20 cellular contexts compared by ENCODE assay signal in the genomic region with DNA sequence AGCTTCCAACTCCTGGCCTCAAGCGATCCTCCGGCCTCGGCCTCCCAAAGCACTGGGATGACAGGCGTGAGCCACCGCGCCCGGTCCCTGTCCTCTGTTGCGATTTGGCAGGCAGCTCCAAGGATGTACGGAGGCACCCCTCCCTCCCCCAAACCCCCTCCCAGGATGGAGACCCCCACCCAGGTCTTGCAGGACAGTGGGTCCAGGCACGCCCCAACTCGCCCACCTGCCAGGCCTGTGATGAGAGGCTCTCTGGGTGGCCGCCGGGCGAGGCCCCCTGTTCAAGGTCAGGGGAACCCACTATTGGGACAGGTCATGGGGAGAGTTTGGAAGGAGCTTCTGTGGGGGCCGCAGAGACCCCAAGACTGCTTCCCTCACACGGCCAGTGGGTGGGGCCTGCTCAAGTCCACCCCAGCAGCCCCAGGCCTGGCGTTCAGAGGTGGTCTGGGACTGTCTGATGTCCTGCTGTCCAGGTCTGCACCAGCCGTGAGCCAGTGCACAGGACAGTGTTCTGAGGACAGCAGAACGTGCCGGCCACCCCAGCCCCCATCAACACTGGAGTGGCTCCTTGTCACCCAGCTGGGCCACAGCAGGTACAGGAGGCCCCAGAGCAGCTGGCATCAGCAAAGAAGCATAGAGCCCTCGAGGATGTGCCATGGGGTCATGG. TPM values are rescaled to one million over a fixed set of nuclear protein-coding genes. Genes with fewer than 3 reads are reported as not detected.
DNase-seq lines count a peak whose midpoint lies in the region; ATAC-seq, FAIRE-seq and TF ChIP-seq lines count a peak whose summit lies in the region.
"Had no signal": no experiment of that assay in that cellular context is flagged by ENCODE, and none has a peak within 500 bp of the region (broad histone marks: within the 10 kb centered on the region; RNA-seq: fewer than 3 reads in every experiment).

No MANE protein-coding gene starts in this region.

- no peaks in the 10 kb centered on the region for H3K9me3 Mint-ChIP-seq in activated CD4-positive, alpha-beta memory T cell treated with anti-CD3 and anti-CD28 coated beads for 36 hours
- no peaks in the 10 kb centered on the region for H3K9me3 Mint-ChIP-seq in activated CD4-positive, alpha-beta memory T cell treated with anti-CD3 and anti-CD28 coated beads, Interleukin-2, amount 10 ng/mL, durations not matched to agents 7 days and 5 days
- H3K9me3 Mint-ChIP-seq: activated naive CD4-positive, alpha-beta T cell treated with anti-CD3 and anti-CD28 coated beads, Interleukin-2, amount 10 ng/mL, durations not matched to agents 7 days and 5 days had no signal

- H2AK5ac ChIP-seq in H1 (ENCODE audit: low read depth, low read length), result no peak overlapping the region

- H4K91ac ChIP-seq in H1 (replicated peaks; ENCODE audit: insufficient read length, low read length), result no peak overlapping the region

- no peak overlapping the region for H3K9ac ChIP-seq in H1 (replicated peaks in 1 of 4; ENCODE audit: extremely low read depth in 1 of 4, low read depth in 3 of 4, low read length in 3 of 4)

- H2BK12ac ChIP-seq in H1 (ENCODE audit: low read depth, low read length), result peak overlapping the region; percentile 17; the same call in 1 of the 2 replicates

- no peak overlapping the region for H2AFZ ChIP-seq in PC-9
- H2AFZ ChIP-seq in H1 (ENCODE audit: low read length), result no peak overlapping the region

- H3K4me2 ChIP-seq in PC-9 (0 out of 2 replicates have a peak overlapping the region, but pooled peaks have one; percentile 97), H1 (ENCODE audit: insufficient read depth in 1 of 2, low read depth in 2 of 2, low read length in 2 of 2) (no peak overlapping the region)
- H3K4me2 ChIP-seq: A549 had no signal

- H3K27ac ChIP-seq in PC-9 (no peak overlapping the region), H1 (ENCODE audit: low read depth, low read length) (no peak overlapping the region), spleen (no peak overlapping the region)
- H3K27ac ChIP-seq: A549, brain microvascular endothelial cell had no signal

- H4K5ac ChIP-seq in H1 (ENCODE audit: insufficient read length, low read depth, low read length), result no peak overlapping the region

- H3K4me3 Mint-ChIP-seq in activated CD4-positive, alpha-beta memory T cell treated with anti-CD3 and anti-CD28 coated beads for 36 hours, result peak overlapping the region; percentile 46
- H3K4me3 Mint-ChIP-seq in activated CD4-positive, alpha-beta memory T cell treated with anti-CD3 and anti-CD28 coated beads, Interleukin-2, amount 10 ng/mL, durations not matched to agents 7 days and 5 days, result no peak overlapping the region

- H3K27me3 ChIP-seq in PC-9 (ENCODE audit: insufficient read depth, low read depth) (no peaks in the 10 kb centered on the region), H1 (replicated peaks in 1 of 4; ENCODE audit: control insufficient read depth in 3 of 4, extremely low read depth in 1 of 4, insufficient read depth in 3 of 4, low read length in 3 of 4) (peaks cover 2 to 26% (median 19%) of the 10 kb centered on the region in 4 experiments; a peak in 6 of 7 replicates), spleen (replicated peaks in 1 of 7) (peaks cover 0 to 50% (median 22%) of the 10 kb centered on the region in 7 donors)
- H3K27me3 ChIP-seq: Peyer's patch had no signal

- peaks cover 4% of the 10 kb centered on the region; the same call in 1 of the 2 replicates for H3K23me2 ChIP-seq in H1 (ENCODE audit: low read depth, low read length)

- H2BK5ac ChIP-seq in H1 (ENCODE audit: low read depth, low read length), result peak overlapping the region; percentile 44; the same call in 1 of the 2 replicates

- H3K4me3 ChIP-seq in PC-9 (no peak overlapping the region), H1 (ENCODE audit: extremely low read depth in 1 of 4, insufficient read depth in 2 of 4, low read depth in 3 of 4, low read length in 4 of 4) (no peak overlapping the region), spleen (no peak overlapping the region)
- H3K4me3 ChIP-seq: A549 had no signal

- H3K36me3 ChIP-seq in PC-9 (ENCODE audit: low read depth) (no peaks in the 10 kb centered on the region), H1 (ENCODE audit: control insufficient read depth in 2 of 4, insufficient read depth in 4 of 4, low read length in 3 of 4) (no peaks in the 10 kb centered on the region), spleen (peaks cover 0 to 12% (median 0%) of the 10 kb centered on the region in 6 donors)
- H3K36me3 ChIP-seq: brain microvascular endothelial cell had no signal

- no peak overlapping the region for H2BK15ac ChIP-seq in H1 (ENCODE audit: low read length)

- no peak overlapping the region for H3K14ac ChIP-seq in H1 (ENCODE audit: insufficient read length)

- no peak overlapping the region for H3K56ac ChIP-seq in H1 (replicated peaks; ENCODE audit: insufficient read length, low read depth, low read length)

- DNase-seq in activated CD4-positive, alpha-beta memory T cell treated with anti-CD3 and anti-CD28 coated beads for 36 hours, result no peak
- DNase-seq in activated CD4-positive, alpha-beta memory T cell treated with anti-CD3 and anti-CD28 coated beads, Interleukin-2, amount 10 ng/mL, durations not matched to agents 7 days and 5 days, result no peak
- DNase-seq in PC-9, result no peak
- DNase-seq in H1 (ENCODE audit: low read depth in 1 of 2, low spot score in 2 of 2), result no peak
- DNase-seq in spleen, result peak; percentile 77
- DNase-seq in foreskin melanocyte, result no peak
- no peak for DNase-seq in NCI-H345 treated with DMSO at 0.1 percent for 48 hours (lab: John Stamatoyannopoulos, UW; ENCODE audit: unreplicated experiment)
- DNase-seq: activated CD8-positive, alpha-beta memory T cell treated with anti-CD3 and anti-CD28 coated beads for 24 hours; activated naive CD4-positive, alpha-beta T cell treated with anti-CD3 and anti-CD28 coated beads, Interleukin-2, amount 10 ng/mL, durations not matched to agents 7 days and 5 days; brain microvascular endothelial cell; effector CD4-positive, alpha-beta T cell; hippocampal formation; KG1; NCI-H1092 treated with DMSO at 0.1 percent for 48 hours; NCI-H2107; NCI-H748 treated with DMSO at 0.1 percent for 48 hours had no signal

- H3K4ac ChIP-seq in H1 (replicated peaks; ENCODE audit: insufficient read length, low read depth, low read length), result no peak overlapping the region

- TF ChIP-seq POLR2A in H1 (IDR thresholded peaks at IDR 0.05; ENCODE audit: control extremely low read depth in 1 of 2, low read depth in 2 of 2, low read length in 2 of 2) (no peak), spleen (IDR thresholded peaks at IDR 0.05) (no peak)

- H3K9me3 ChIP-seq in PC-9 (ENCODE audit: insufficient read depth, low read depth), result no peaks in the 10 kb centered on the region
- H3K9me3 ChIP-seq in H1 (ENCODE audit: insufficient read depth in 2 of 2, low read depth in 1 of 2, low read length in 1 of 2), result peaks cover 0 to 3% of the 10 kb centered on the region in 2 experiments; a peak in 1 of 4 replicates
- H3K9me3 ChIP-seq in spleen, result no peaks in the 10 kb centered on the region
- H3K9me3 ChIP-seq: A549, Peyer's patch had no signal

- no TSS peak for BruUV-seq in PC-9 (replicated peaks; lab: Mats Ljungman, UMichigan)

- FAIRE-seq in H1 (lab: Jason Lieb, UNC), result no peak
- FAIRE-seq: A549 had no signal

- no peak overlapping the region for H2BK20ac ChIP-seq in H1 (ENCODE audit: low read length)

- TF ChIP-seq EP300 in H1 (IDR thresholded peaks at IDR 0.05; ENCODE audit: borderline replicate concordance in 1 of 2, low read depth in 2 of 2, low read length in 2 of 2), result no peak

- POLR2A ChIA-PET in activated CD4-positive, alpha-beta memory T cell treated with anti-CD3 and anti-CD28 coated beads for 36 hours (lab: Charles Lee), result no interaction called here
- POLR2A ChIA-PET in activated CD4-positive, alpha-beta memory T cell treated with anti-CD3 and anti-CD28 coated beads, Interleukin-2, amount 10 ng/mL, durations not matched to agents 7 days and 5 days (lab: Charles Lee), result interaction anchor here (1.0 to 3.1 kb wide), 2 partner anchors 23 to 29 kb away, joined by 4 to 14 read pairs; partner anchors contain the start of gene COX19
- POLR2A ChIA-PET in PC-9 (lab: Charles Lee; ENCODE audit: unreplicated experiment), result no interaction called here
- POLR2A ChIA-PET in H1 (lab: Charles Lee; ENCODE audit: partially characterized antibody), result interaction anchor here (1.1 to 1.4 kb wide), 3 partner anchors 23 to 55 kb away, joined by 3 read pairs; partner anchors contain the start of gene COX19

- H3K79me1 ChIP-seq in H1 (ENCODE audit: low read depth, low read length), result no peaks in the 10 kb centered on the region

- intact Hi-C loops in activated CD4-positive, alpha-beta memory T cell treated with anti-CD3 and anti-CD28 coated beads for 36 hours (cut with micrococcal nuclease), result no loop called here
- intact Hi-C loops in PC-9 (cut with micrococcal nuclease; ENCODE audit: unreplicated experiment), result no loop called here
- intact Hi-C loops in spleen (cut with DNase I; ENCODE audit: low total_unique reads), result loop anchor here (10.0 kb wide), 1 partner anchor 47 kb away; no protein-coding TSS in a partner anchor

- TF ChIP-seq RAD21 in H1 (IDR thresholded peaks at IDR 0.05 in 1 of 2, conservative IDR thresholded peaks at IDR 0.05 in 1 of 2; ENCODE audit: low read depth in 2 of 2, low read length in 2 of 2), result no peak

- H3K4me1 ChIP-seq in PC-9 (replicated peaks; ENCODE audit: insufficient read depth), result peaks cover 54% of the 10 kb centered on the region
- peaks cover 0 to 13% (median 7%) of the 10 kb centered on the region in 4 experiments; a peak in 5 of 7 replicates for H3K4me1 ChIP-seq in H1 (replicated peaks in 1 of 4; ENCODE audit: control insufficient read depth in 3 of 4, insufficient read depth in 4 of 4, low read length in 3 of 4)
- peaks cover 6 to 59% (median 33%) of the 10 kb centered on the region in 6 donors for H3K4me1 ChIP-seq in spleen

- peaks cover 9% of the 10 kb centered on the region; the same call in 1 of the 2 replicates for H4K20me1 ChIP-seq in PC-9 (ENCODE audit: insufficient read depth)
- no peaks in the 10 kb centered on the region for H4K20me1 ChIP-seq in H1 (replicated peaks in 1 of 2; ENCODE audit: control insufficient read depth in 1 of 2, insufficient read depth in 2 of 2, low read length in 2 of 2)

- CTCF ChIA-PET in activated CD4-positive, alpha-beta memory T cell treated with anti-CD3 and anti-CD28 coated beads for 36 hours (lab: Charles Lee), result interaction anchor here (1.6 to 5.6 kb wide), 2 partner anchors 41 to 43 kb away, joined by 3 to 54 read pairs; no protein-coding TSS in a partner anchor
- CTCF ChIA-PET in activated CD4-positive, alpha-beta memory T cell treated with anti-CD3 and anti-CD28 coated beads, Interleukin-2, amount 10 ng/mL, durations not matched to agents 7 days and 5 days (lab: Charles Lee), result interaction anchor here (0.7 kb wide), 1 partner anchor 39 kb away, joined by 9 read pairs; no protein-coding TSS in a partner anchor
- CTCF ChIA-PET in PC-9 (lab: Charles Lee), result interaction anchor here (0.6 kb wide), 1 partner anchor 22 kb away, joined by 6 read pairs; no protein-coding TSS in a partner anchor
- CTCF ChIA-PET in H1 (lab: Charles Lee; ENCODE audit: partially characterized antibody), result interaction anchor here (0.8 to 1.9 kb wide), 14 partner anchors 8 to 231 kb away, joined by 3 to 12 read pairs (median 4); no protein-coding TSS in a partner anchor

- TF ChIP-seq CTCF in PC-9 (conservative IDR thresholded peaks at IDR 0.05) (no peak), H1 (IDR thresholded peaks at IDR 0.05; ENCODE audit: control extremely low read depth in 1 of 3, insufficient read depth in 1 of 3, low read depth in 1 of 3, low read length in 3 of 3) (no peak), spleen (IDR thresholded peaks at IDR 0.05 in 8 of 11, conservative IDR thresholded peaks at IDR 0.05 in 3 of 11) (no peak)

- H3K27me3 Mint-ChIP-seq in activated CD4-positive, alpha-beta memory T cell treated with anti-CD3 and anti-CD28 coated beads for 36 hours, result peaks cover 5% of the 10 kb centered on the region
- peaks cover 17% of the 10 kb centered on the region for H3K27me3 Mint-ChIP-seq in activated CD4-positive, alpha-beta memory T cell treated with anti-CD3 and anti-CD28 coated beads, Interleukin-2, amount 10 ng/mL, durations not matched to agents 7 days and 5 days

- H3K18ac ChIP-seq in H1 (ENCODE audit: extremely low read depth, low read length), result no peak overlapping the region

- peaks cover 42% of the 10 kb centered on the region for H3K79me2 ChIP-seq in PC-9 (ENCODE audit: low read depth)
- no peaks in the 10 kb centered on the region for H3K79me2 ChIP-seq in H1 (ENCODE audit: control insufficient read depth in 1 of 2, insufficient read depth in 2 of 2, low read length in 2 of 2)

- WGBS in H1 (ENCODE audit: extremely low coverage in 1 of 2, insufficient coverage in 1 of 2, insufficient read length in 1 of 2, insufficient replicate concordance in 2 of 2, low coverage in 1 of 2, low lambda C conversion rate in 2 of 2, missing lambda C conversion rate in 1 of 2), 2 experiments, result 94% methylated on average over 12 of the region's 21 CpGs; no CpG with 5 or more reads in 1 of the 2 experiments
- WGBS in spleen, 5 donors, result 87 to 94% (median 93%) methylated on average over 6 to 21 of the region's 21 CpGs

- H3K4me1 Mint-ChIP-seq in activated CD4-positive, alpha-beta memory T cell treated with anti-CD3 and anti-CD28 coated beads for 36 hours (ENCODE audit: low read depth), result peaks cover 7% of the 10 kb centered on the region
- peaks cover 13% of the 10 kb centered on the region for H3K4me1 Mint-ChIP-seq in activated CD4-positive, alpha-beta memory T cell treated with anti-CD3 and anti-CD28 coated beads, Interleukin-2, amount 10 ng/mL, durations not matched to agents 7 days and 5 days

- H3K23ac ChIP-seq in H1 (ENCODE audit: insufficient read length), result no peak overlapping the region

- no peaks in the 10 kb centered on the region for H3K9me2 ChIP-seq in PC-9 (ENCODE audit: insufficient read depth)

- no peak overlapping the region for H2BK120ac ChIP-seq in H1 (replicated peaks; ENCODE audit: low read depth, low read length)

- ATAC-seq in GM18907 (IDR thresholded peaks at IDR 0.05; ENCODE audit: unreplicated experiment), result no peak

- H3K36me3 Mint-ChIP-seq in activated CD4-positive, alpha-beta memory T cell treated with anti-CD3 and anti-CD28 coated beads for 36 hours, result no peaks in the 10 kb centered on the region
- H3K36me3 Mint-ChIP-seq in activated CD4-positive, alpha-beta memory T cell treated with anti-CD3 and anti-CD28 coated beads, Interleukin-2, amount 10 ng/mL, durations not matched to agents 7 days and 5 days (ENCODE audit: low read depth), result no peaks in the 10 kb centered on the region
- H3K36me3 Mint-ChIP-seq: activated naive CD4-positive, alpha-beta T cell treated with anti-CD3 and anti-CD28 coated beads, Interleukin-2, amount 10 ng/mL, durations not matched to agents 7 days and 5 days had no signal

- H3K27ac Mint-ChIP-seq in activated CD4-positive, alpha-beta memory T cell treated with anti-CD3 and anti-CD28 coated beads for 36 hours, result no peak overlapping the region
- H3K27ac Mint-ChIP-seq in activated CD4-positive, alpha-beta memory T cell treated with anti-CD3 and anti-CD28 coated beads, Interleukin-2, amount 10 ng/mL, durations not matched to agents 7 days and 5 days, result no peak overlapping the region
- H3K27ac Mint-ChIP-seq: activated naive CD4-positive, alpha-beta T cell treated with anti-CD3 and anti-CD28 coated beads, Interleukin-2, amount 10 ng/mL, durations not matched to agents 7 days and 5 days had no signal

- H4K8ac ChIP-seq in H1 (ENCODE audit: extremely low read depth, insufficient read depth, low read length), result no peak overlapping the region

- peaks cover 38% of the 10 kb centered on the region for H3F3A ChIP-seq in PC-9 (ENCODE audit: insufficient read depth, low read depth)

RNA-seq across cellular contexts. Expression of gene ADAP1, which starts 2.5 kb away (rescaled TPM):
- total RNA-seq in activated CD4-positive, alpha-beta memory T cell treated with anti-CD3 and anti-CD28 coated beads for 36 hours, result 10 to 100 TPM; 14.1 to 16.1 TPM
- 10 to 100 TPM; 11.1 to 13.0 TPM for total RNA-seq in activated CD4-positive, alpha-beta memory T cell treated with anti-CD3 and anti-CD28 coated beads, Interleukin-2, amount 10 ng/mL, durations not matched to agents 7 days and 5 days
- total RNA-seq in PC-9 (2021), result 73.9 and 102 TPM in 2 replicates
- 5.4 and 5.8 TPM in 2 replicates for total RNA-seq in H1 (2021; fragmentation: NEBNext Ultra II Directional; extraction: Animal tissue kit (Norgen Biotek cat#: 25700))
- 6.1 and 8.1 TPM in 2 replicates for polyA plus RNA-seq in H1 (2011; rRNA removed)
- polyA plus RNA-seq in H1 (2011; cell fraction: cytosol; rRNA removed), result 7.0 TPM
- 14.6 TPM for polyA plus RNA-seq in H1 (2011; cell fraction: nucleus; rRNA removed)
- 6.7 to 9.5 TPM (median 9.3 TPM) in 4 replicates for polyA plus RNA-seq in H1 (2012, experiment 1 of 2)
- 10.2 TPM for polyA plus RNA-seq in H1 (2012, experiment 2 of 2)
- polyA plus RNA-seq in H1 (2013, experiment 1 of 2), result 5.6 TPM
- polyA plus RNA-seq in H1 (2013, experiment 2 of 2), result 4.6 TPM
- 4.6 and 6.6 TPM in 2 replicates for polyA minus RNA-seq in H1 (2011; rRNA and poly(A)+ RNA removed)
- polyA minus RNA-seq in H1 (2011; cell fraction: cytosol; rRNA and poly(A)+ RNA removed), result 6.6 TPM
- 6.3 TPM for polyA minus RNA-seq in H1 (2011; cell fraction: nucleus; rRNA and poly(A)+ RNA removed)
- 10 to 100 TPM; 18.1 to 35.4 (median 25.7) TPM for total RNA-seq in spleen
- polyA plus RNA-seq in spleen, result 10 to 100 TPM in 2 of 3 donors, 1 to 10 TPM in 1; 8.7 to 38.6 (median 12.8) TPM

RNA-seq across cellular contexts. Expression of gene COX19, which starts 23.3 kb away (rescaled TPM):
- 10 to 100 TPM; 14.1 to 15.6 TPM for total RNA-seq in activated CD4-positive, alpha-beta memory T cell treated with anti-CD3 and anti-CD28 coated beads for 36 hours
- total RNA-seq in activated CD4-positive, alpha-beta memory T cell treated with anti-CD3 and anti-CD28 coated beads, Interleukin-2, amount 10 ng/mL, durations not matched to agents 7 days and 5 days, result 10 to 100 TPM; 17.4 to 18.2 TPM
- total RNA-seq in PC-9 (2021) (28.9 and 29.3 TPM in 2 replicates), spleen (10 to 100 TPM; 12.4 to 29.1 (median 18.9) TPM)
- total RNA-seq in H1 (2021; fragmentation: NEBNext Ultra II Directional; extraction: Animal tissue kit (Norgen Biotek cat#: 25700)), result 7.9 and 9.0 TPM in 2 replicates
- polyA plus RNA-seq in H1 (2011; rRNA removed) (3.9 and 5.8 TPM in 2 replicates), spleen (1 to 10 TPM; 7.1 to 8.9 (median 7.2) TPM)
- polyA plus RNA-seq in H1 (2011; cell fraction: cytosol; rRNA removed), result 5.7 TPM
- 8.0 TPM for polyA plus RNA-seq in H1 (2011; cell fraction: nucleus; rRNA removed)
- polyA plus RNA-seq in H1 (2012, experiment 1 of 2), result 5.4 to 7.9 TPM (median 6.1 TPM) in 4 replicates
- polyA plus RNA-seq in H1 (2012, experiment 2 of 2), result 3.6 TPM
- 7.3 TPM for polyA plus RNA-seq in H1 (2013, experiment 1 of 2)
- polyA plus RNA-seq in H1 (2013, experiment 2 of 2), result 7.1 TPM
- 4.2 and 7.6 TPM in 2 replicates for polyA minus RNA-seq in H1 (2011; rRNA and poly(A)+ RNA removed)
- polyA minus RNA-seq in H1 (2011; cell fraction: cytosol; rRNA and poly(A)+ RNA removed), result 3.3 TPM
- 13.6 TPM for polyA minus RNA-seq in H1 (2011; cell fraction: nucleus; rRNA and poly(A)+ RNA removed)

RNA-seq across cellular contexts. Expression of gene CYP2W1, which starts 31.0 kb away (rescaled TPM):
- total RNA-seq in activated CD4-positive, alpha-beta memory T cell treated with anti-CD3 and anti-CD28 coated beads for 36 hours, result not detected
- total RNA-seq in activated CD4-positive, alpha-beta memory T cell treated with anti-CD3 and anti-CD28 coated beads, Interleukin-2, amount 10 ng/mL, durations not matched to agents 7 days and 5 days, result not detected
- total RNA-seq in PC-9 (2021) (0.63 TPM in 1 of 2 replicates, not detected in the other), spleen (1 to 10 TPM in 1 of 7 donors, under 1 TPM in 4, not detected in 2; 0.13 to 1.2 (median 0.51) TPM)
- total RNA-seq in H1 (2021; fragmentation: NEBNext Ultra II Directional; extraction: Animal tissue kit (Norgen Biotek cat#: 25700)), result not detected in 2 replicates
- polyA plus RNA-seq in H1 (2011; rRNA removed) (0.05 TPM in 1 of 2 replicates, not detected in the other), spleen (under 1 TPM; 0.05 to 0.80 (median 0.28) TPM)
- 0.04 TPM for polyA plus RNA-seq in H1 (2011; cell fraction: cytosol; rRNA removed)
- polyA plus RNA-seq in H1 (2011; cell fraction: nucleus; rRNA removed), result 0.16 TPM
- polyA plus RNA-seq in H1 (2012, experiment 1 of 2), result 0.08 to 0.14 TPM (median 0.13 TPM) in 3 of 4 replicates, not detected in the other
- polyA plus RNA-seq in H1 (2012, experiment 2 of 2), result not detected
- not detected for polyA plus RNA-seq in H1 (2013, experiment 1 of 2)
- polyA plus RNA-seq in H1 (2013, experiment 2 of 2), result 0.04 TPM
- polyA minus RNA-seq in H1 (2011; rRNA and poly(A)+ RNA removed), result not detected in 2 replicates
- not detected for polyA minus RNA-seq in H1 (2011; cell fraction: cytosol; rRNA and poly(A)+ RNA removed)
- polyA minus RNA-seq in H1 (2011; cell fraction: nucleus; rRNA and poly(A)+ RNA removed), result not detected
- total RNA-seq: fibroblast of lung had no signal
- polyA plus RNA-seq: A549, fibroblast of lung had no signal

Comparison
In these comparisons a context has a peak if more than half of its experiments do, and no peak if none do; other contexts are left out.
1. POLR2A ChIA-PET loops: an anchor here in activated CD4-positive, alpha-beta memory T cell treated with anti-CD3 and anti-CD28 coated beads, Interleukin-2, amount 10 ng/mL, durations not matched to agents 7 days and 5 days (1.0 to 3.1 kb wide) and H1 (1.1 to 1.4 kb wide); none called in activated CD4-positive, alpha-beta memory T cell treated with anti-CD3 and anti-CD28 coated beads for 36 hours and PC-9.